1 cellular context compared by ENCODE assay signal in the genomic region with DNA sequence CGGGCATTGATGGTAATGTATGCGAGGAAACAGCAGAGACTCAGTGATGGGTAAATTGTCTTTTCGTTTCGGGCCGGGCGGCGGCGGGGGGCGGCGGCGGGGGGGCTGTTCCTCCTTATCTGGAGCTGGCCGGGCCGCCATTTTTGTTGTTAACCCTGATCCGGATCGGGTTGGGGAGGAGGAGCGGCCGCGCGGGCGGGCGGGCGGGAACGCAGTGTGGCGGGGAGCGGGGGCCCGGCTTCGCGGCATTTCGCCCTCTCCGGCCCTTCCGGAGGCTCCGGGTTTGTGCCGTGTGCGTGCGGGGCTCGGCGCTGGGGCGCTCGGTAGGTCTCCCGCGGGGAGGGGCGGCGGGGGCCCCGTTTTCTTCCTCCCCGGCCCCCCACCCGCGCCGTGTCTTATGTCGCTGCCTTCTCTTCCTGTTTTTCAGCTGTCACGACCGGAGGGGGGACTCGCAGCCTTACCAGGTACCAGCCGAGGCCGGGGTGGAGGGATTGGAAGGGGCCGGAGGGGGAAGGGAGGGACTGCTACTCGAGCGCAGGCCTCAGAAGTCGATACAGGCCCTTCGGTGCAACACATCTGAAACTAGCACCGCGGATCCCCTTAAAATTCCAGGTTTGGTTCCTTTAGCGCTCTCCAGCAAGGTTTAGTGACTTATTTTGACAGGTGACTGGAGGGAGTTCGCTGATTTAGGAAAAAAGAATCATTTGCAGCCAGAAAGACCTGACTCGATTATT.
TF ChIP-seq lines count a peak whose summit lies in the region.

No MANE protein-coding gene starts in this region.

TF ChIP-seq in HepG2, 621 proteins besides CTCF, POLR2A, EP300 and RAD21 (continued from another document and continues in another):
- TF ChIP-seq, protein P1, sequence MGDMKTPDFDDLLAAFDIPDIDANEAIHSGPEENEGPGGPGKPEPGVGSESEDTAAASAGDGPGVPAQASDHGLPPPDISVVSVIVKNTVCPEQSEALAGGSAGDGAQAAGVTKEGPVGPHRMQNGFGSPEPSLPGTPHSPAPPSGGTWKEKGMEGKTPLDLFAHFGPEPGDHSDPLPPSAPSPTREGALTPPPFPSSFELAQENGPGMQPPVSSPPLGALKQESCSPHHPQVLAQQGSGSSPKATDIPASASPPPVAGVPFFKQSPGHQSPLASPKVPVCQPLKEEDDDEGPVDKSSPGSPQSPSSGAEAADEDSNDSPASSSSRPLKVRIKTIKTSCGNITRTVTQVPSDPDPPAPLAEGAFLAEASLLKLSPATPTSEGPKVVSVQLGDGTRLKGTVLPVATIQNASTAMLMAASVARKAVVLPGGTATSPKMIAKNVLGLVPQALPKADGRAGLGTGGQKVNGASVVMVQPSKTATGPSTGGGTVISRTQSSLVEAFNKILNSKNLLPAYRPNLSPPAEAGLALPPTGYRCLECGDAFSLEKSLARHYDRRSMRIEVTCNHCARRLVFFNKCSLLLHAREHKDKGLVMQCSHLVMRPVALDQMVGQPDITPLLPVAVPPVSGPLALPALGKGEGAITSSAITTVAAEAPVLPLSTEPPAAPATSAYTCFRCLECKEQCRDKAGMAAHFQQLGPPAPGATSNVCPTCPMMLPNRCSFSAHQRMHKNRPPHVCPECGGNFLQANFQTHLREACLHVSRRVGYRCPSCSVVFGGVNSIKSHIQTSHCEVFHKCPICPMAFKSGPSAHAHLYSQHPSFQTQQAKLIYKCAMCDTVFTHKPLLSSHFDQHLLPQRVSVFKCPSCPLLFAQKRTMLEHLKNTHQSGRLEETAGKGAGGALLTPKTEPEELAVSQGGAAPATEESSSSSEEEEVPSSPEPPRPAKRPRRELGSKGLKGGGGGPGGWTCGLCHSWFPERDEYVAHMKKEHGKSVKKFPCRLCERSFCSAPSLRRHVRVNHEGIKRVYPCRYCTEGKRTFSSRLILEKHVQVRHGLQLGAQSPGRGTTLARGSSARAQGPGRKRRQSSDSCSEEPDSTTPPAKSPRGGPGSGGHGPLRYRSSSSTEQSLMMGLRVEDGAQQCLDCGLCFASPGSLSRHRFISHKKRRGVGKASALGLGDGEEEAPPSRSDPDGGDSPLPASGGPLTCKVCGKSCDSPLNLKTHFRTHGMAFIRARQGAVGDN (CRISPR knock-in tag; IDR thresholded peaks at IDR 0.05): peak; percentile 52; the same call in 1 of the 2 replicates
- TF ChIP-seq RNF219 (CRISPR knock-in tag; IDR thresholded peaks at IDR 0.05) (no peak), ZNF326 (CRISPR knock-in tag; IDR thresholded peaks at IDR 0.05; ENCODE audit: borderline replicate concordance) (no peak), ZNF333 (CRISPR knock-in tag; IDR thresholded peaks at IDR 0.05; ENCODE audit: borderline replicate concordance) (no peak), SKIL (CRISPR knock-in tag; IDR thresholded peaks at IDR 0.05; ENCODE audit: borderline replicate concordance) (no peak), THAP8 (CRISPR knock-in tag; IDR thresholded peaks at IDR 0.05; ENCODE audit: borderline replicate concordance) (no peak), ISX (CRISPR knock-in tag; conservative IDR thresholded peaks at IDR 0.05) (0 out of 2 replicates have a peak, but pooled peaks have one; percentile 65), KMT2B (CRISPR knock-in tag; IDR thresholded peaks at IDR 0.05) (peak; percentile 56; the same call in 1 of the 2 replicates), ZNF678 (CRISPR knock-in tag; IDR thresholded peaks at IDR 0.05) (no peak; the same call in 1 of the 2 replicates), HMG20B (CRISPR knock-in tag; conservative IDR thresholded peaks at IDR 0.05) (0 out of 2 replicates have a peak, but pooled peaks have one; percentile 42), ZNF766 (CRISPR knock-in tag; IDR thresholded peaks at IDR 0.05; ENCODE audit: borderline replicate concordance) (no peak), FOSL1 (CRISPR knock-in tag; IDR thresholded peaks at IDR 0.05; ENCODE audit: borderline replicate concordance) (0 out of 2 replicates have a peak, but pooled peaks have one; percentile 7), SOX13 (IDR thresholded peaks at IDR 0.05) (no peak), SOX13 (CRISPR knock-in tag; conservative IDR thresholded peaks at IDR 0.05 in 1 of 2, IDR thresholded peaks at IDR 0.05 in 1 of 2) (no peak), TFE3 (CRISPR knock-in tag; IDR thresholded peaks at IDR 0.05) (peak; percentile 25; the same call in 1 of the 2 replicates), PHF20 (CRISPR knock-in tag; IDR thresholded peaks at IDR 0.05) (peak; percentile 52; the same call in 1 of the 2 replicates), KLF16 (CRISPR knock-in tag; IDR thresholded peaks at IDR 0.05) (peak in 1 of 2 experiments; percentile 34; a peak in 1 of 4 replicates), MYNN (CRISPR knock-in tag; IDR thresholded peaks at IDR 0.05; ENCODE audit: low read depth) (no peak), RXRA (CRISPR knock-in tag; IDR thresholded peaks at IDR 0.05) (0 out of 2 replicates have a peak, but pooled peaks have one; percentile 25), ZNF670 (CRISPR knock-in tag; IDR thresholded peaks at IDR 0.05; ENCODE audit: borderline replicate concordance) (0 out of 2 replicates have a peak, but pooled peaks have one; percentile 32)
- TF ChIP-seq, protein P2, sequence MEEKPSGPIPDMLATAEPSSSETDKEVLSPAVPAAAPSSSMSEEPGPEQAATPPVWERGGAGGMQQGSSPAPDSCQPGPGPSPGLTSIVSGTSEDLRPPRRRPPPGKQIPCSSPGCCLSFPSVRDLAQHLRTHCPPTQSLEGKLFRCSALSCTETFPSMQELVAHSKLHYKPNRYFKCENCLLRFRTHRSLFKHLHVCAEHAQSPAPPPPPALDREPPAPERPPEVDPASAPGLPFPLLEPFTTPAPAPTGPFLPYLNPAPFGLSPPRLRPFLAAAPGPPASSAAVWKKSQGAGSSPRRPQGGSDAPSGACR (CRISPR knock-in tag; IDR thresholded peaks at IDR 0.05): 0 out of 2 replicates have a peak, but pooled peaks have one; percentile 70
- TF ChIP-seq, protein P3, sequence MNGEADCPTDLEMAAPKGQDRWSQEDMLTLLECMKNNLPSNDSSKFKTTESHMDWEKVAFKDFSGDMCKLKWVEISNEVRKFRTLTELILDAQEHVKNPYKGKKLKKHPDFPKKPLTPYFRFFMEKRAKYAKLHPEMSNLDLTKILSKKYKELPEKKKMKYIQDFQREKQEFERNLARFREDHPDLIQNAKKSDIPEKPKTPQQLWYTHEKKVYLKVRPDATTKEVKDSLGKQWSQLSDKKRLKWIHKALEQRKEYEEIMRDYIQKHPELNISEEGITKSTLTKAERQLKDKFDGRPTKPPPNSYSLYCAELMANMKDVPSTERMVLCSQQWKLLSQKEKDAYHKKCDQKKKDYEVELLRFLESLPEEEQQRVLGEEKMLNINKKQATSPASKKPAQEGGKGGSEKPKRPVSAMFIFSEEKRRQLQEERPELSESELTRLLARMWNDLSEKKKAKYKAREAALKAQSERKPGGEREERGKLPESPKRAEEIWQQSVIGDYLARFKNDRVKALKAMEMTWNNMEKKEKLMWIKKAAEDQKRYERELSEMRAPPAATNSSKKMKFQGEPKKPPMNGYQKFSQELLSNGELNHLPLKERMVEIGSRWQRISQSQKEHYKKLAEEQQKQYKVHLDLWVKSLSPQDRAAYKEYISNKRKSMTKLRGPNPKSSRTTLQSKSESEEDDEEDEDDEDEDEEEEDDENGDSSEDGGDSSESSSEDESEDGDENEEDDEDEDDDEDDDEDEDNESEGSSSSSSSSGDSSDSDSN (CRISPR knock-in tag; IDR thresholded peaks at IDR 0.05): peak; percentile 52; the same call in 1 of the 2 replicates
- TF ChIP-seq, protein P4, sequence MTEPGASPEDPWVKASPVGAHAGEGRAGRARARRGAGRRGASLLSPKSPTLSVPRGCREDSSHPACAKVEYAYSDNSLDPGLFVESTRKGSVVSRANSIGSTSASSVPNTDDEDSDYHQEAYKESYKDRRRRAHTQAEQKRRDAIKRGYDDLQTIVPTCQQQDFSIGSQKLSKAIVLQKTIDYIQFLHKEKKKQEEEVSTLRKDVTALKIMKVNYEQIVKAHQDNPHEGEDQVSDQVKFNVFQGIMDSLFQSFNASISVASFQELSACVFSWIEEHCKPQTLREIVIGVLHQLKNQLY (CRISPR knock-in tag; IDR thresholded peaks at IDR 0.05): no peak
- TF ChIP-seq, protein P5, sequence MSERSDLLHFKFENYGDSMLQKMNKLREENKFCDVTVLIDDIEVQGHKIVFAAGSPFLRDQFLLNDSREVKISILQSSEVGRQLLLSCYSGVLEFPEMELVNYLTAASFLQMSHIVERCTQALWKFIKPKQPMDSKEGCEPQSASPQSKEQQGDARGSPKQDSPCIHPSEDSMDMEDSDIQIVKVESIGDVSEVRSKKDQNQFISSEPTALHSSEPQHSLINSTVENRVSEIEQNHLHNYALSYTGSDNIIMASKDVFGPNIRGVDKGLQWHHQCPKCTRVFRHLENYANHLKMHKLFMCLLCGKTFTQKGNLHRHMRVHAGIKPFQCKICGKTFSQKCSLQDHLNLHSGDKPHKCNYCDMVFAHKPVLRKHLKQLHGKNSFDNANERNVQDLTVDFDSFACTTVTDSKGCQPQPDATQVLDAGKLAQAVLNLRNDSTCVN (CRISPR knock-in tag; IDR thresholded peaks at IDR 0.05; ENCODE audit: borderline replicate concordance): peak; percentile 34; the same call in 1 of the 2 replicates
